Comparison of ENCODE assay signal across 11 cellular contexts in genomic region chr6:7235712-7236311, GRCh38.
DNase-seq lines count a peak whose midpoint lies in the region; ATAC-seq and TF ChIP-seq lines count a peak whose summit lies in the region.
"Had no signal": no experiment of that assay in that cellular context is flagged by ENCODE, and none has a peak within 500 bp of the region (broad histone marks: within the 10 kb centered on the region; RNA-seq: fewer than 3 reads in every experiment).

No MANE protein-coding gene starts in this region.

- H3K27ac Mint-ChIP-seq in CD4-positive, alpha-beta T cell: peak overlapping the region; percentile 70

- H3K27me3 ChIP-seq in CD4-positive, alpha-beta T cell (ENCODE audit: control insufficient read depth, insufficient read depth, low read length): no peaks in the 10 kb centered on the region
- H3K27me3 ChIP-seq in adipocyte (replicated peaks; ENCODE audit: control insufficient read depth, insufficient read depth, low read length) (no peaks in the 10 kb centered on the region), mucosa of stomach (ENCODE audit: control insufficient read depth, insufficient read depth, low read length) (no peaks in the 10 kb centered on the region), vagina (no peaks in the 10 kb centered on the region)

- intact Hi-C loops in CD4-positive, alpha-beta T cell (cut with DNase I, micrococcal nuclease): no loop called here
- intact Hi-C loops in vagina (cut with DNase I): loop anchor here (10.0 kb wide), 1 partner anchor 511 kb away; no protein-coding TSS in a partner anchor

- H3K4me1 Mint-ChIP-seq in CD4-positive, alpha-beta T cell (ENCODE audit: low read depth): peaks cover 13% of the 10 kb centered on the region

- no peaks in the 10 kb centered on the region for H3K27me3 Mint-ChIP-seq in CD4-positive, alpha-beta T cell

- CTCF ChIA-PET in CD4-positive, alpha-beta T cell (lab: Charles Lee): no interaction called here

- DNase-seq in CD4-positive, alpha-beta T cell: no peak
- DNase-seq in adipocyte (ENCODE audit: low read depth) (no peak), NCI-H446 treated with DMSO at 0.1 percent for 48 hours (lab: John Stamatoyannopoulos, UW) (no peak), vagina (ENCODE audit: extremely low spot score in 2 of 2) (no peak), NCI-H1436 treated with DMSO at 0.1 percent for 48 hours (lab: John Stamatoyannopoulos, UW) (no peak)
- DNase-seq: GDM1; NCI-H1048; stimulated activated CD4-positive, alpha-beta T cell treated with anti-CD3 and anti-CD28 coated beads, Interleukin-2, amount 100 ng/mL, for 48 hours had no signal

- POLR2A ChIA-PET in CD4-positive, alpha-beta T cell (lab: Charles Lee): no interaction called here

- peak overlapping the region; percentile 23 for H3K9ac ChIP-seq in adipocyte (ENCODE audit: low read length)
- H3K9ac ChIP-seq in mucosa of stomach (ENCODE audit: low read length): peak overlapping the region; percentile 37

- no peak for TF ChIP-seq CTCF in CD4-positive, alpha-beta T cell (IDR thresholded peaks at IDR 0.05)
- TF ChIP-seq CTCF in vagina (IDR thresholded peaks at IDR 0.05): no peak

- peaks cover 68% of the 10 kb centered on the region for H3K36me3 Mint-ChIP-seq in CD4-positive, alpha-beta T cell (ENCODE audit: low read depth)

- H3K4me1 ChIP-seq in adipocyte (ENCODE audit: control insufficient read depth, insufficient read depth, low read length): peaks cover 27% of the 10 kb centered on the region
- peaks cover 31% of the 10 kb centered on the region for H3K4me1 ChIP-seq in mucosa of stomach (ENCODE audit: control insufficient read depth, insufficient read depth, low read length)
- peaks cover 14% of the 10 kb centered on the region for H3K4me1 ChIP-seq in vagina

- ATAC-seq in CD4-positive, alpha-beta T cell (ENCODE audit: poor library complexity): no peak
- peak; percentile 3 for ATAC-seq in HG02678 (IDR thresholded peaks at IDR 0.05; ENCODE audit: unreplicated experiment)
- ATAC-seq in GM19455 (IDR thresholded peaks at IDR 0.05; ENCODE audit: unreplicated experiment): no peak

- no peak overlapping the region for H3K4me3 Mint-ChIP-seq in CD4-positive, alpha-beta T cell

- H3K36me3 ChIP-seq in adipocyte (ENCODE audit: control insufficient read depth, insufficient read depth, low read length, severe bottlenecking): peaks cover 59% of the 10 kb centered on the region
- H3K36me3 ChIP-seq in mucosa of stomach (ENCODE audit: control insufficient read depth, insufficient read depth, low read length): peaks cover 10% of the 10 kb centered on the region
- H3K36me3 ChIP-seq in vagina: peaks cover 0 to 41% of the 10 kb centered on the region in 2 donors

- no peak overlapping the region for H3K4me3 ChIP-seq in adipocyte (ENCODE audit: low read length)
- no peak overlapping the region for H3K4me3 ChIP-seq in mucosa of stomach (ENCODE audit: low read length)
- H3K4me3 ChIP-seq in vagina: no peak overlapping the region

- no peaks in the 10 kb centered on the region for H3K9me3 ChIP-seq in CD4-positive, alpha-beta T cell (ENCODE audit: control insufficient read depth, low read length)
- no peaks in the 10 kb centered on the region for H3K9me3 ChIP-seq in adipocyte (ENCODE audit: control insufficient read depth, low read length)
- H3K9me3 ChIP-seq in mucosa of stomach (ENCODE audit: control insufficient read depth, low read length): no peaks in the 10 kb centered on the region
- no peaks in the 10 kb centered on the region for H3K9me3 ChIP-seq in vagina

- H3K27ac ChIP-seq in CD4-positive, alpha-beta T cell (ENCODE audit: low read depth, low read length): no peak overlapping the region
- no peak overlapping the region for H3K27ac ChIP-seq in vagina

- no peaks in the 10 kb centered on the region for H3K9me3 Mint-ChIP-seq in CD4-positive, alpha-beta T cell

- no peak for TF ChIP-seq POLR2A in vagina (IDR thresholded peaks at IDR 0.05)
